26 cellular contexts compared by ENCODE assay signal in genomic region chr1:226579781-226580323, GRCh38. TPM values are rescaled to one million over a fixed set of nuclear protein-coding genes. Genes with fewer than 3 reads are reported as not detected.
"Had no signal": no experiment of that assay in that cellular context is flagged by ENCODE, and none has a peak within 500 bp of the region (broad histone marks: within the 10 kb centered on the region; RNA-seq: fewer than 3 reads in every experiment).

No MANE protein-coding gene starts in this region.

- H3K36me3 Mint-ChIP-seq: mesothelial cell of epicardium; naive B cell; natural killer cell; stimulated activated effector memory CD8-positive, alpha-beta T cell treated with anti-CD3 and anti-CD28 coated beads, Interleukin-12 subunit alpha, Interleukin-12 subunit beta, amount 100 ng/mL, for 72 hours had no signal

- H3K4me3 Mint-ChIP-seq: mesothelial cell of epicardium; naive B cell; natural killer cell; nephron progenitor cell; stimulated activated effector memory CD8-positive, alpha-beta T cell treated with anti-CD3 and anti-CD28 coated beads, Interleukin-12 subunit alpha, Interleukin-12 subunit beta, amount 100 ng/mL, for 72 hours; stimulated activated naive CD8-positive, alpha-beta T cell treated with anti-CD3 and anti-CD28 coated beads, Interleukin-15, Interleukin-2, amounts not matched to agents 100 ng/mL and 50 ng/mL, for 24 hours had no signal

- H3K27me3 ChIP-seq: left lung, ovary, suprapubic skin, tibial artery, uterus had no signal

- ATAC-seq: left colon, left lung, lower lobe of right lung, natural killer cell, sciatic nerve had no signal

- H3K27me3 Mint-ChIP-seq: stimulated activated naive CD8-positive, alpha-beta T cell treated with anti-CD3 and anti-CD28 coated beads, Interleukin-15, Interleukin-2, amounts not matched to agents 100 ng/mL and 50 ng/mL, for 24 hours had no signal

- H3K27ac ChIP-seq: left lung, lower lobe of right lung, ovary, prostate gland, suprapubic skin, thoracic aorta, tibial artery, uterus had no signal

- H3K9me3 Mint-ChIP-seq: mesothelial cell of epicardium; natural killer cell; nephron progenitor cell; stimulated activated effector memory CD8-positive, alpha-beta T cell treated with anti-CD3 and anti-CD28 coated beads, Interleukin-12 subunit alpha, Interleukin-12 subunit beta, amount 100 ng/mL, for 72 hours; stimulated activated naive CD8-positive, alpha-beta T cell treated with anti-CD3 and anti-CD28 coated beads, Interleukin-15, Interleukin-2, amounts not matched to agents 100 ng/mL and 50 ng/mL, for 24 hours had no signal

- H3K4me1 ChIP-seq: left lung, lower lobe of right lung, prostate gland, suprapubic skin, uterus had no signal

- H3K36me3 ChIP-seq: left lung, lower lobe of right lung, ovary, prostate gland, suprapubic skin, thoracic aorta, tibial artery, uterus had no signal

- H3K9me3 ChIP-seq: left lung, lower lobe of right lung, ovary, prostate gland, suprapubic skin, thoracic aorta, tibial artery, uterus had no signal

- DNase-seq: hippocampal formation; left colon; left lung; lower lobe of right lung; mammary epithelial cell; mesenchymal stem cell; naive B cell; natural killer cell; nephron progenitor cell; retina; right cardiac atrium; stimulated activated CD4-positive, alpha-beta T cell treated with anti-CD3 and anti-CD28 coated beads, Interleukin-4, amount 100 ng/mL, for 24 hours; stimulated activated naive CD4-positive, alpha-beta T cell; trophoblast cell; uterus had no signal

- H3K4me3 ChIP-seq: left lung, lower lobe of right lung, ovary, prostate gland, skin epidermis, suprapubic skin, thoracic aorta, tibial artery, uterus had no signal

- H3K4me1 Mint-ChIP-seq: natural killer cell; stimulated activated effector memory CD8-positive, alpha-beta T cell treated with anti-CD3 and anti-CD28 coated beads, Interleukin-12 subunit alpha, Interleukin-12 subunit beta, amount 100 ng/mL, for 72 hours had no signal

- H3K27ac Mint-ChIP-seq: mesothelial cell of epicardium; naive B cell; natural killer cell; nephron progenitor cell; stimulated activated effector memory CD8-positive, alpha-beta T cell treated with anti-CD3 and anti-CD28 coated beads, Interleukin-12 subunit alpha, Interleukin-12 subunit beta, amount 100 ng/mL, for 72 hours; stimulated activated naive CD8-positive, alpha-beta T cell treated with anti-CD3 and anti-CD28 coated beads, Interleukin-15, Interleukin-2, amounts not matched to agents 100 ng/mL and 50 ng/mL, for 24 hours had no signal

RNA-seq across cellular contexts. Expression of gene STUM, which starts 31.3 kb away (rescaled TPM):
- total RNA-seq: mononuclear cell, natural killer cell had no signal
- polyA plus RNA-seq: mammary epithelial cell had no signal
